20 cellular contexts compared by ENCODE assay signal in the genomic region with DNA sequence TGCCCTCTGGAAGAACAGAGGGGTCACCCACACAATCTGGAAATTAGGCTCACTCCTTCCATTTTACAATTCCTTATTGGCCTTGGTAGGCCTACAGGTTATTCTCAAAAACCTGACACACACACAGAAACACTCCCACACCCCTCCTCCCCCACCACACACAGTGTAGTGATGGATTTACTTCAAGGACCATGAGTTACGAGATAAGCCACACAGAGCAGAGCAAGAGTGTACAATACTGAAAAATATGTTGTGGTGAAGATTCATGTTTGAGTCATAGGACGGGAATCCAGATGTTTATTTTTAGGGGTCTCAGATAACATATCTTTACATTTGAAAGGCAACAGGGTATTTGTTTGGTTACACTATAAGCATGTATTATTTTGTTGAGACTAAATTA.
DNase-seq lines count a peak whose midpoint lies in the region; ATAC-seq, FAIRE-seq and TF ChIP-seq lines count a peak whose summit lies in the region.
"Had no signal": no experiment of that assay in that cellular context is flagged by ENCODE, and none has a peak within 500 bp of the region (broad histone marks: within the 10 kb centered on the region; RNA-seq: fewer than 3 reads in every experiment).

No MANE protein-coding gene starts in this region.

- ATAC-seq in GM23338: no peak
- ATAC-seq: naive thymus-derived CD8-positive, alpha-beta T cell; right cardiac atrium; stimulated activated naive B cell treated with anti-CD40 and anti-IgM and Interleukin-4, amounts not matched to agents 10 μg/mL and 1 μg/mL and 100 μg/mL, for 72 hours had no signal

- H3K9me3 Mint-ChIP-seq in astrocyte (ENCODE audit: unreplicated experiment): no peaks in the 10 kb centered on the region
- H3K9me3 Mint-ChIP-seq in GM23338: no peaks in the 10 kb centered on the region
- H3K9me3 Mint-ChIP-seq: stimulated activated naive B cell treated with anti-CD40 and anti-IgM and Interleukin-4, amounts not matched to agents 10 μg/mL and 1 μg/mL and 100 μg/mL, for 72 hours had no signal

- no peaks in the 10 kb centered on the region for H3K27me3 Mint-ChIP-seq in astrocyte (ENCODE audit: low read depth, unreplicated experiment)
- H3K27me3 Mint-ChIP-seq in GM23338 (ENCODE audit: insufficient read depth, low read depth, poor library complexity): peaks cover 2% of the 10 kb centered on the region
- H3K27me3 Mint-ChIP-seq: naive thymus-derived CD8-positive, alpha-beta T cell; stimulated activated naive B cell treated with anti-CD40 and anti-IgM and Interleukin-4, amounts not matched to agents 10 μg/mL and 1 μg/mL and 100 μg/mL, for 72 hours had no signal

- DNase-seq in ELR (ENCODE audit: low read depth) (peak; percentile 68), MG63 (peak; percentile 39), astrocyte (ENCODE audit: low read depth) (peak; percentile 81), GM23338 (ENCODE audit: low spot score) (no peak), NCI-H1092 (lab: John Stamatoyannopoulos, UW) (no peak), C1 segment of cervical spinal cord (lab: John Stamatoyannopoulos, UW) (no peak), HK-2 (ENCODE audit: unreplicated experiment) (no peak)
- DNase-seq: activated gamma-delta T cell; central memory CD4-positive, alpha-beta T cell; GOT3; heart left ventricle; left ventricle myocardium inferior; naive thymus-derived CD8-positive, alpha-beta T cell; NCI-H1105; right cardiac atrium; stimulated activated CD4-positive, alpha-beta T cell treated with anti-CD3 and anti-CD28 coated beads, Interleukin-4, amount 100 ng/mL, for 24 hours; stimulated activated naive B cell treated with anti-CD40 and anti-IgM and Interleukin-4, amounts not matched to agents 10 μg/mL and 1 μg/mL and 100 μg/mL, for 72 hours had no signal

- H3K9me2 ChIP-seq in GM23338 (ENCODE audit: insufficient read depth): peaks cover 9% of the 10 kb centered on the region; the same call in 1 of the 2 replicates

- H2AFZ ChIP-seq in astrocyte (ENCODE audit: low read depth, low read length): no peak overlapping the region
- H2AFZ ChIP-seq in GM23338: no peak overlapping the region

- peak overlapping the region; percentile 0 for H3K4me2 ChIP-seq in astrocyte (ENCODE audit: low read length)
- no peak overlapping the region for H3K4me2 ChIP-seq in GM23338

- H3K4me3 ChIP-seq in MG63 (no peak overlapping the region), astrocyte (ENCODE audit: insufficient read depth, low read depth, low read length) (no peak overlapping the region), mesodermal cell (ENCODE audit: extremely low read depth, insufficient read depth, low read length, poor library complexity, severe bottlenecking) (no peak overlapping the region), GM23338 (no peak overlapping the region)
- H3K4me3 ChIP-seq: heart left ventricle, left ventricle myocardium inferior had no signal

- FAIRE-seq in astrocyte (lab: Jason Lieb, UNC): no peak
- FAIRE-seq: TTC549 had no signal

- H3K27me3 ChIP-seq in MG63 (no peaks in the 10 kb centered on the region), astrocyte (ENCODE audit: insufficient read depth, low read length) (no peaks in the 10 kb centered on the region), GM23338 (ENCODE audit: insufficient read depth) (no peaks in the 10 kb centered on the region)
- H3K27me3 ChIP-seq: heart left ventricle had no signal

- H3K4me1 ChIP-seq in astrocyte (ENCODE audit: insufficient read depth, low read length) (peaks cover 6% of the 10 kb centered on the region), mesodermal cell (ENCODE audit: control insufficient read depth, insufficient read depth, low read length, poor library complexity, severe bottlenecking) (peaks cover 15% of the 10 kb centered on the region), GM23338 (ENCODE audit: insufficient read depth) (no peaks in the 10 kb centered on the region)

- H3K9me3 ChIP-seq in MG63 (no peaks in the 10 kb centered on the region), astrocyte (ENCODE audit: insufficient read depth, low read depth, low read length) (no peaks in the 10 kb centered on the region), mesodermal cell (ENCODE audit: control insufficient read depth, low read length) (no peaks in the 10 kb centered on the region)
- H3K9me3 ChIP-seq: heart left ventricle, left ventricle myocardium inferior had no signal

- no peaks in the 10 kb centered on the region for H3K79me2 ChIP-seq in astrocyte (ENCODE audit: insufficient read depth, low read length)
- H3K79me2 ChIP-seq in GM23338 (replicated peaks; ENCODE audit: insufficient read depth): no peaks in the 10 kb centered on the region

- H3K36me3 Mint-ChIP-seq in astrocyte (ENCODE audit: low read depth, unreplicated experiment) (no peaks in the 10 kb centered on the region), GM23338 (ENCODE audit: low read depth) (no peaks in the 10 kb centered on the region)

- H3K4me3 Mint-ChIP-seq in astrocyte (ENCODE audit: unreplicated experiment): no peak overlapping the region
- H3K4me3 Mint-ChIP-seq in GM23338: no peak overlapping the region
- H3K4me3 Mint-ChIP-seq: B cell; naive thymus-derived CD8-positive, alpha-beta T cell; stimulated activated naive B cell treated with anti-CD40 and anti-IgM and Interleukin-4, amounts not matched to agents 10 μg/mL and 1 μg/mL and 100 μg/mL, for 72 hours had no signal

- TF ChIP-seq CTCF in astrocyte (IDR thresholded peaks at IDR 0.05; ENCODE audit: insufficient read depth, low read depth, low read length) (no peak), GM23338 (conservative IDR thresholded peaks at IDR 0.05; ENCODE audit: low read depth in 2 of 2) (no peak)

- no peak overlapping the region for H3K9ac ChIP-seq in astrocyte (ENCODE audit: low read length)

- H3K4me1 Mint-ChIP-seq in astrocyte (ENCODE audit: low read depth, unreplicated experiment): peaks cover 10% of the 10 kb centered on the region
- no peaks in the 10 kb centered on the region for H3K4me1 Mint-ChIP-seq in GM23338
- H3K4me1 Mint-ChIP-seq: B cell; stimulated activated naive B cell treated with anti-CD40 and anti-IgM and Interleukin-4, amounts not matched to agents 10 μg/mL and 1 μg/mL and 100 μg/mL, for 72 hours had no signal

- no peaks in the 10 kb centered on the region for H4K20me1 ChIP-seq in astrocyte (ENCODE audit: insufficient read depth, low read length)
- H4K20me1 ChIP-seq in GM23338 (replicated peaks; ENCODE audit: insufficient read depth): no peaks in the 10 kb centered on the region

- no CpG with 5 or more reads among the region's 2 CpGs for WGBS in mesodermal cell (ENCODE audit: insufficient coverage in 2 of 2), 2 experiments

- H3K27ac ChIP-seq in astrocyte (ENCODE audit: low read depth, low read length) (no peak overlapping the region), mesodermal cell (ENCODE audit: low read depth, low read length, severe bottlenecking) (peak overlapping the region; percentile 75), GM23338 (ENCODE audit: low read depth) (no peak overlapping the region)
- H3K27ac ChIP-seq: heart left ventricle, left ventricle myocardium inferior had no signal

- H3K36me3 ChIP-seq in MG63 (no peaks in the 10 kb centered on the region), astrocyte (ENCODE audit: insufficient read depth, low read length) (no peaks in the 10 kb centered on the region), mesodermal cell (ENCODE audit: control insufficient read depth, insufficient read depth, low read length) (no peaks in the 10 kb centered on the region), GM23338 (ENCODE audit: insufficient read depth) (no peaks in the 10 kb centered on the region)
- H3K36me3 ChIP-seq: heart left ventricle, left ventricle myocardium inferior had no signal

- H3F3A ChIP-seq in GM23338 (replicated peaks; ENCODE audit: low read depth): no peaks in the 10 kb centered on the region

- peak overlapping the region; percentile 48 for H3K27ac Mint-ChIP-seq in astrocyte (ENCODE audit: unreplicated experiment)
- no peak overlapping the region for H3K27ac Mint-ChIP-seq in GM23338
- H3K27ac Mint-ChIP-seq: B cell; naive thymus-derived CD8-positive, alpha-beta T cell; stimulated activated naive B cell treated with anti-CD40 and anti-IgM and Interleukin-4, amounts not matched to agents 10 μg/mL and 1 μg/mL and 100 μg/mL, for 72 hours had no signal

Comparison
In these comparisons a context has a peak if more than half of its experiments do, and no peak if none do; other contexts are left out.
1. DNase-seq: peak in ELR (single experiment), MG63 (single experiment) and astrocyte (single experiment); none in GM23338 (single experiment), NCI-H1092 (single experiment), C1 segment of cervical spinal cord (0 of 14) and HK-2 (single experiment).